In the genomic region with DNA sequence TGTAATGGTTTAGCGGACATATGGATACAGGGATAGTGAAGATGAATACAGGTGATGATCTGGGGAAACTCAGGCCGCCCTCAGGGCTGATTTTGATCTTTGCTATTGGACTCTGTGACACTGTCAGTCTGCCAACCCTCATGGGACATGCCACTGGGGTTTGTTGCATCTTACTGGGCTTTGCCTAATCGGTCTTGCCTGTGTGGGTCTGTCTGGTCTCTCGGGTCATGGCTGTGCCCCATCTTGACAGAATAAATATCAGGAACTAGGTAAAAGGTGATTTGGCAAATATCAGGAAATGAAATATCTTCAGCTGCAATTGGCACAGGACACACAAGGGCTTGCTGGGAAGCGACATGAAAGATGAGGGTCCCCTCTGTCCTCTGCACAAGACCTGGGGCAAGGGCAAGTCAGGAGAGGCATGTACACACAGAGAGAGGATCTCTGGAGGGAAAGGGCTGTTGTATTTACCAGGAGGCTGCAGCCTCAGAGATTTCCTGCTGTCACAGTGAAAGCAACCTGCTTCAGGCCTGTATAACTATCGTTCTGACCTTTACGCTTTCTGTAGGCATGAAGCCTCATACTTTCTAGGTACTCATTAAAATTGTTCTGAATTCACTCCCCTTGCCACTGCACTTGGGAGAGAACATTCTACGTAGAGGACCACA, we compare ENCODE assay signal across 2 cellular contexts.
TF ChIP-seq lines count a peak whose summit lies in the region.

No MANE protein-coding gene starts in this region.

TF ChIP-seq in SK-N-SH, 30 proteins besides CTCF, POLR2A, EP300 and RAD21:
- TF ChIP-seq FOXM1 (IDR thresholded peaks at IDR 0.05; ENCODE audit: low read depth) (no peak), NFIC (IDR thresholded peaks at IDR 0.05; ENCODE audit: borderline replicate concordance) (no peak), JUND (IDR thresholded peaks at IDR 0.05) (no peak), TAF1 (IDR thresholded peaks at IDR 0.05; ENCODE audit: borderline replicate concordance, low read depth, low read length) (no peak), CHD2 (IDR thresholded peaks at IDR 0.05; ENCODE audit: low read length, partially characterized antibody) (no peak), EZH2phosphoT487 (IDR thresholded peaks at IDR 0.05; ENCODE audit: borderline replicate concordance, low read depth) (no peak)
- TF ChIP-seq, protein P1, sequence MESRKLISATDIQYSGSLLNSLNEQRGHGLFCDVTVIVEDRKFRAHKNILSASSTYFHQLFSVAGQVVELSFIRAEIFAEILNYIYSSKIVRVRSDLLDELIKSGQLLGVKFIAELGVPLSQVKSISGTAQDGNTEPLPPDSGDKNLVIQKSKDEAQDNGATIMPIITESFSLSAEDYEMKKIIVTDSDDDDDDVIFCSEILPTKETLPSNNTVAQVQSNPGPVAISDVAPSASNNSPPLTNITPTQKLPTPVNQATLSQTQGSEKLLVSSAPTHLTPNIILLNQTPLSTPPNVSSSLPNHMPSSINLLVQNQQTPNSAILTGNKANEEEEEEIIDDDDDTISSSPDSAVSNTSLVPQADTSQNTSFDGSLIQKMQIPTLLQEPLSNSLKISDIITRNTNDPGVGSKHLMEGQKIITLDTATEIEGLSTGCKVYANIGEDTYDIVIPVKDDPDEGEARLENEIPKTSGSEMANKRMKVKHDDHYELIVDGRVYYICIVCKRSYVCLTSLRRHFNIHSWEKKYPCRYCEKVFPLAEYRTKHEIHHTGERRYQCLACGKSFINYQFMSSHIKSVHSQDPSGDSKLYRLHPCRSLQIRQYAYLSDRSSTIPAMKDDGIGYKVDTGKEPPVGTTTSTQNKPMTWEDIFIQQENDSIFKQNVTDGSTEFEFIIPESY (IDR thresholded peaks at IDR 0.05; ENCODE audit: borderline replicate concordance, low read depth): no peak
- TF ChIP-seq, protein P2, sequence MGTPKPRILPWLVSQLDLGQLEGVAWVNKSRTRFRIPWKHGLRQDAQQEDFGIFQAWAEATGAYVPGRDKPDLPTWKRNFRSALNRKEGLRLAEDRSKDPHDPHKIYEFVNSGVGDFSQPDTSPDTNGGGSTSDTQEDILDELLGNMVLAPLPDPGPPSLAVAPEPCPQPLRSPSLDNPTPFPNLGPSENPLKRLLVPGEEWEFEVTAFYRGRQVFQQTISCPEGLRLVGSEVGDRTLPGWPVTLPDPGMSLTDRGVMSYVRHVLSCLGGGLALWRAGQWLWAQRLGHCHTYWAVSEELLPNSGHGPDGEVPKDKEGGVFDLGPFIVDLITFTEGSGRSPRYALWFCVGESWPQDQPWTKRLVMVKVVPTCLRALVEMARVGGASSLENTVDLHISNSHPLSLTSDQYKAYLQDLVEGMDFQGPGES (IDR thresholded peaks at IDR 0.05; ENCODE audit: low read depth, low read length): no peak
- TF ChIP-seq, protein P3, sequence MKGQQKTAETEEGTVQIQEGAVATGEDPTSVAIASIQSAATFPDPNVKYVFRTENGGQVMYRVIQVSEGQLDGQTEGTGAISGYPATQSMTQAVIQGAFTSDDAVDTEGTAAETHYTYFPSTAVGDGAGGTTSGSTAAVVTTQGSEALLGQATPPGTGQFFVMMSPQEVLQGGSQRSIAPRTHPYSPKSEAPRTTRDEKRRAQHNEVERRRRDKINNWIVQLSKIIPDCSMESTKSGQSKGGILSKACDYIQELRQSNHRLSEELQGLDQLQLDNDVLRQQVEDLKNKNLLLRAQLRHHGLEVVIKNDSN (IDR thresholded peaks at IDR 0.05; ENCODE audit: borderline replicate concordance, low read depth): no peak

TF ChIP-seq in SK-N-SH treated with all-trans-retinoic acid at 6 μM for 48 hours, 23 proteins besides CTCF, POLR2A, EP300 and RAD21:
- TF ChIP-seq SNAI2 (CRISPR knock-in tag; IDR thresholded peaks at IDR 0.05) (no peak), GLIS3 (CRISPR knock-in tag; IDR thresholded peaks at IDR 0.05) (no peak), TOX (CRISPR knock-in tag; IDR thresholded peaks at IDR 0.05; ENCODE audit: borderline replicate concordance) (no peak), ESRRG (CRISPR knock-in tag; IDR thresholded peaks at IDR 0.05) (no peak), ZFP3 (CRISPR knock-in tag; IDR thresholded peaks at IDR 0.05) (no peak), OSR1 (CRISPR knock-in tag; IDR thresholded peaks at IDR 0.05) (no peak), PPARA (CRISPR knock-in tag; IDR thresholded peaks at IDR 0.05; ENCODE audit: borderline replicate concordance) (no peak), TCF4 (CRISPR knock-in tag; IDR thresholded peaks at IDR 0.05; ENCODE audit: borderline replicate concordance) (no peak), ARNTL (CRISPR knock-in tag; IDR thresholded peaks at IDR 0.05; ENCODE audit: borderline replicate concordance, low read depth) (no peak)
- TF ChIP-seq, protein P4, sequence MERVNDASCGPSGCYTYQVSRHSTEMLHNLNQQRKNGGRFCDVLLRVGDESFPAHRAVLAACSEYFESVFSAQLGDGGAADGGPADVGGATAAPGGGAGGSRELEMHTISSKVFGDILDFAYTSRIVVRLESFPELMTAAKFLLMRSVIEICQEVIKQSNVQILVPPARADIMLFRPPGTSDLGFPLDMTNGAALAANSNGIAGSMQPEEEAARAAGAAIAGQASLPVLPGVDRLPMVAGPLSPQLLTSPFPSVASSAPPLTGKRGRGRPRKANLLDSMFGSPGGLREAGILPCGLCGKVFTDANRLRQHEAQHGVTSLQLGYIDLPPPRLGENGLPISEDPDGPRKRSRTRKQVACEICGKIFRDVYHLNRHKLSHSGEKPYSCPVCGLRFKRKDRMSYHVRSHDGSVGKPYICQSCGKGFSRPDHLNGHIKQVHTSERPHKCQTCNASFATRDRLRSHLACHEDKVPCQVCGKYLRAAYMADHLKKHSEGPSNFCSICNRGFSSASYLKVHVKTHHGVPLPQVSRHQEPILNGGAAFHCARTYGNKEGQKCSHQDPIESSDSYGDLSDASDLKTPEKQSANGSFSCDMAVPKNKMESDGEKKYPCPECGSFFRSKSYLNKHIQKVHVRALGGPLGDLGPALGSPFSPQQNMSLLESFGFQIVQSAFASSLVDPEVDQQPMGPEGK (CRISPR knock-in tag; IDR thresholded peaks at IDR 0.05; ENCODE audit: borderline replicate concordance): no peak
- TF ChIP-seq, protein P5, sequence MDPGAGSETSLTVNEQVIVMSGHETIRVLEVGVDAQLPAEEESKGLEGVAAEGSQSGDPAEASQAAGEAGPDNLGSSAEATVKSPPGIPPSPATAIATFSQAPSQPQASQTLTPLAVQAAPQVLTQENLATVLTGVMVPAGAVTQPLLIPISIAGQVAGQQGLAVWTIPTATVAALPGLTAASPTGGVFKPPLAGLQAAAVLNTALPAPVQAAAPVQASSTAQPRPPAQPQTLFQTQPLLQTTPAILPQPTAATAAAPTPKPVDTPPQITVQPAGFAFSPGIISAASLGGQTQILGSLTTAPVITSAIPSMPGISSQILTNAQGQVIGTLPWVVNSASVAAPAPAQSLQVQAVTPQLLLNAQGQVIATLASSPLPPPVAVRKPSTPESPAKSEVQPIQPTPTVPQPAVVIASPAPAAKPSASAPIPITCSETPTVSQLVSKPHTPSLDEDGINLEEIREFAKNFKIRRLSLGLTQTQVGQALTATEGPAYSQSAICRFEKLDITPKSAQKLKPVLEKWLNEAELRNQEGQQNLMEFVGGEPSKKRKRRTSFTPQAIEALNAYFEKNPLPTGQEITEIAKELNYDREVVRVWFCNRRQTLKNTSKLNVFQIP (CRISPR knock-in tag; IDR thresholded peaks at IDR 0.05; ENCODE audit: borderline replicate concordance, low read depth): no peak
